ENCODE assay signal across 8 cellular contexts in genomic region chr12:7108928-7109920, GRCh38. TPM values are rescaled to one million over a fixed set of nuclear protein-coding genes. Genes with fewer than 3 reads are reported as not detected.
DNase-seq lines count a peak whose midpoint lies in the region; ATAC-seq lines count a peak whose summit lies in the region.

TSS of gene C1RL (minus strand) at chr12:7109214. CDS start at chr12:7109180, 34 bp downstream.

- H3K9ac ChIP-seq in endocrine pancreas (ENCODE audit: control insufficient read depth, insufficient read depth, low read length) (peak within 1 kb of the TSS; percentile 77), mesendoderm (ENCODE audit: low read length) (peak within 1 kb of the TSS; percentile 99)

- peaks cover 2% of the 10 kb centered on the region for H3K79me1 ChIP-seq in mesendoderm (ENCODE audit: low read length)

- no peaks in the 10 kb centered on the region for H3K36me3 ChIP-seq in endocrine pancreas (ENCODE audit: control insufficient read depth, insufficient read depth, low read length)
- no peaks in the 10 kb centered on the region for H3K36me3 ChIP-seq in mesendoderm (ENCODE audit: control insufficient read depth, insufficient read depth, low read length)

- no peaks in the 10 kb centered on the region for H3K27me3 ChIP-seq in endocrine pancreas (ENCODE audit: control insufficient read depth, insufficient read depth, low read length)
- no peaks in the 10 kb centered on the region for H3K27me3 ChIP-seq in mesendoderm (ENCODE audit: insufficient read depth, low read length, poor library complexity)

- H2AK5ac ChIP-seq in mesendoderm (ENCODE audit: low read length): peak within 1 kb of the TSS; percentile 45

- no peak for ATAC-seq in HG03460 (IDR thresholded peaks at IDR 0.05; ENCODE audit: unreplicated experiment)

- peak within 1 kb of the TSS; percentile 14 for H3K4me3 ChIP-seq in endocrine pancreas (ENCODE audit: control insufficient read depth, insufficient read depth, low read length)
- H3K4me3 ChIP-seq in mesendoderm (ENCODE audit: low read length): peak within 1 kb of the TSS; percentile 90

- peak within 1 kb of the TSS; percentile 85 for H3K23ac ChIP-seq in mesendoderm (ENCODE audit: low read length)

- no peaks in the 10 kb centered on the region for H3K9me3 ChIP-seq in endocrine pancreas (ENCODE audit: control insufficient read depth, low read length)

- no peak within 1 kb of the TSS for H4K8ac ChIP-seq in mesendoderm (ENCODE audit: low read depth, low read length)

- no peaks in the 10 kb centered on the region for H3K79me2 ChIP-seq in mesendoderm (ENCODE audit: control insufficient read depth, insufficient read depth, low read length)

- H3K18ac ChIP-seq in mesendoderm (ENCODE audit: low read length): peak within 1 kb of the TSS; percentile 82

- H3K27ac ChIP-seq in mesendoderm (ENCODE audit: low read depth, low read length): peak within 1 kb of the TSS; percentile 75

- no peak within 1 kb of the TSS for H4K5ac ChIP-seq in mesendoderm (ENCODE audit: low read length)

- H3K4ac ChIP-seq in mesendoderm (ENCODE audit: low read depth, low read length): peak within 1 kb of the TSS; percentile 75

- H2BK5ac ChIP-seq in mesendoderm (ENCODE audit: low read length): peak within 1 kb of the TSS; percentile 97

- H3K4me2 ChIP-seq in mesendoderm (ENCODE audit: low read length): peak within 1 kb of the TSS; percentile 91

- no CpG with 5 or more reads among the region's 24 CpGs for WGBS in mesendoderm (ENCODE audit: extremely low coverage, insufficient coverage, low lambda C conversion rate)

- H3K4me1 ChIP-seq in endocrine pancreas (ENCODE audit: control insufficient read depth, insufficient read depth, low read length) (no peaks in the 10 kb centered on the region), mesendoderm (ENCODE audit: control insufficient read depth, low read depth, low read length) (no peaks in the 10 kb centered on the region)

- H2BK120ac ChIP-seq in mesendoderm (ENCODE audit: low read depth, low read length): peak within 1 kb of the TSS; percentile 69

- DNase-seq in EL (peak; percentile 82), HS-27A (ENCODE audit: low read depth) (peak; percentile 59), NOMO-1 (lab: John Stamatoyannopoulos, UW; ENCODE audit: unreplicated experiment in 2 of 2) (peak; percentile 74 to 75), mesendoderm (peak; percentile 92)
- peak; percentile 53 to 62 for DNase-seq in activated CD8-positive, alpha-beta memory T cell treated with anti-CD3 and anti-CD28 coated beads for 4 hours (ENCODE audit: low read depth in 2 of 2)
- DNase-seq in stimulated activated CD8-positive, alpha-beta memory T cell treated with anti-CD3 and anti-CD28 coated beads, Interleukin-12 subunit alpha, Interleukin-12 subunit beta, amount 100 ng/mL, for 24 hours (ENCODE audit: extremely low read depth): peak; percentile 49

- no peak within 1 kb of the TSS for H2BK15ac ChIP-seq in mesendoderm (replicated peaks; ENCODE audit: low read depth)

- H3K56ac ChIP-seq in mesendoderm (ENCODE audit: low read length): peak within 1 kb of the TSS; percentile 99

RNA-seq across cellular contexts. Expression of gene C1RL, which starts in this region (rescaled TPM):
- 4.2 TPM for polyA plus RNA-seq in mesendoderm (2013, experiment 1 of 2)
- 4.1 TPM for polyA plus RNA-seq in mesendoderm (2013, experiment 2 of 2)
